10 cellular contexts compared by ENCODE assay signal in the genomic region with DNA sequence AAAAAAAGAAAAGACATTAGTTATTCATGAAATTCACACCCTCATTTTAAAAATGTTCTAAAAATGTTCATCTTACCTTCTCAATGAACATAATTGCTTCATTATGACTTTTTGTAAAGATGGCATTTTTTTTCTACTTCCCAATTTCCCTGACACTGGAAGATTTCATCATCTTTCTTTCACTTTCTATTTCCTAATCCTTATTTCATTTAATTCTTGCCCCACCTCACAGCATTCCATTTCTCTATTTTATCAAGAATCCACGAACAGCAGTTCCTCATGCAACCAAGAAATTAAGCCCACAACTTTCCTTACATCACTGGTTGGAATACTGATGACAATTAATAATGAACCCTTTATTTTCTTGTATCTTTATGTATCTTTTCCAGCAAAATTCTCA. TPM values are rescaled to one million over a fixed set of nuclear protein-coding genes. Genes with fewer than 3 reads are reported as not detected.
DNase-seq lines count a peak whose midpoint lies in the region; ATAC-seq, FAIRE-seq and TF ChIP-seq lines count a peak whose summit lies in the region.
"Had no signal": no experiment of that assay in that cellular context is flagged by ENCODE, and none has a peak within 500 bp of the region (broad histone marks: within the 10 kb centered on the region; RNA-seq: fewer than 3 reads in every experiment).

No MANE protein-coding gene starts in this region.

- peaks cover 5% of the 10 kb centered on the region for H3K27me3 Mint-ChIP-seq in GM23338 (ENCODE audit: insufficient read depth, low read depth, poor library complexity)
- H3K27me3 Mint-ChIP-seq in activated naive CD8-positive, alpha-beta T cell, result no peaks in the 10 kb centered on the region

- no peak overlapping the region for H3K4me2 ChIP-seq in GM23338

- DNase-seq in GM23338 (ENCODE audit: low spot score) (no peak), right lobe of liver (no peak), NCI-H2196 treated with DMSO at 0.1 percent for 48 hours (lab: John Stamatoyannopoulos, UW; ENCODE audit: unreplicated experiment) (no peak), RPMI8226 (no peak), AG08396 (ENCODE audit: low spot score) (no peak)
- DNase-seq: aorta had no signal

- H3K27ac Mint-ChIP-seq in GM23338, result no peak overlapping the region; the same call in 1 of the 2 replicates
- peak overlapping the region; percentile 88 for H3K27ac Mint-ChIP-seq in activated naive CD8-positive, alpha-beta T cell

- peak; percentile 27 for FAIRE-seq in A204.1 (lab: Jason Lieb, UNC)

- H3K4me1 ChIP-seq in GM23338 (ENCODE audit: insufficient read depth), result peaks cover 15% of the 10 kb centered on the region
- peaks cover 0 to 27% (median 10%) of the 10 kb centered on the region in 4 donors for H3K4me1 ChIP-seq in right lobe of liver

- no peak for ATAC-seq in GM23338
- no peak for ATAC-seq in right lobe of liver
- ATAC-seq in GM21786 (IDR thresholded peaks at IDR 0.05; ENCODE audit: unreplicated experiment), result no peak

- H3K4me3 Mint-ChIP-seq in GM23338, result peak overlapping the region; percentile 87
- H3K4me3 Mint-ChIP-seq in activated naive CD8-positive, alpha-beta T cell, result peak overlapping the region; percentile 90

- H3K27me3 ChIP-seq in GM23338 (ENCODE audit: insufficient read depth), result no peaks in the 10 kb centered on the region
- H3K27me3 ChIP-seq in right lobe of liver, result no peaks in the 10 kb centered on the region
- H3K27me3 ChIP-seq: SJSA1 had no signal

- TF ChIP-seq POLR2A in right lobe of liver (IDR thresholded peaks at IDR 0.05), result no peak

- H3K79me2 ChIP-seq in GM23338 (replicated peaks; ENCODE audit: insufficient read depth), result peaks cover 21% of the 10 kb centered on the region

- H3F3A ChIP-seq in GM23338 (replicated peaks; ENCODE audit: low read depth), result no peaks in the 10 kb centered on the region

- H3K4me3 ChIP-seq in GM23338 (no peak overlapping the region), right lobe of liver (peak overlapping the region in 1 of 3 donors; percentile 78)

- no peak overlapping the region for H2AFZ ChIP-seq in GM23338

- H3K4me1 Mint-ChIP-seq in GM23338, result peaks cover 16% of the 10 kb centered on the region
- peaks cover 54% of the 10 kb centered on the region for H3K4me1 Mint-ChIP-seq in activated naive CD8-positive, alpha-beta T cell (ENCODE audit: low read depth)

- WGBS in right lobe of liver (ENCODE audit: insufficient coverage, low coverage, low lambda C conversion rate, missing lambda C conversion rate), result 0% methylated on average over 1 of the region's 1 CpG

- H3K36me3 ChIP-seq in GM23338 (ENCODE audit: insufficient read depth) (peaks cover 34% of the 10 kb centered on the region), right lobe of liver (peaks cover 0 to 48% (median 8%) of the 10 kb centered on the region in 4 donors)

- TF ChIP-seq CTCF in GM23338 (conservative IDR thresholded peaks at IDR 0.05; ENCODE audit: low read depth in 2 of 2), result no peak
- no peak for TF ChIP-seq CTCF in right lobe of liver (IDR thresholded peaks at IDR 0.05)

- H3K9me3 Mint-ChIP-seq in GM23338, result no peaks in the 10 kb centered on the region
- no peaks in the 10 kb centered on the region for H3K9me3 Mint-ChIP-seq in activated naive CD8-positive, alpha-beta T cell (ENCODE audit: low read depth)

- H3K27ac ChIP-seq in GM23338 (ENCODE audit: low read depth) (no peak overlapping the region), right lobe of liver (peak overlapping the region; percentile 95 to 98 (median 98))

- peaks cover 30% of the 10 kb centered on the region for H3K36me3 Mint-ChIP-seq in GM23338 (ENCODE audit: low read depth)
- peaks cover 4% of the 10 kb centered on the region for H3K36me3 Mint-ChIP-seq in activated naive CD8-positive, alpha-beta T cell

- intact Hi-C loops in right lobe of liver (cut with DNase I), result loop anchor here in 1 of 2 donors (10.0 kb wide), 1 partner anchor 52 kb away; a partner anchor contains a TSS

- no peaks in the 10 kb centered on the region for H3K9me2 ChIP-seq in GM23338 (ENCODE audit: insufficient read depth)

- 0 out of 2 replicates have a peak, but pooled peaks cover 5% of the 10 kb centered on the region for H4K20me1 ChIP-seq in GM23338 (replicated peaks; ENCODE audit: insufficient read depth)

- no peaks in the 10 kb centered on the region for H3K9me3 ChIP-seq in right lobe of liver
- H3K9me3 ChIP-seq: SJSA1 had no signal

TF ChIP-seq in GM23338, 12 proteins besides CTCF, POLR2A, EP300 and RAD21:
- TF ChIP-seq NANOG (IDR thresholded peaks at IDR 0.05; ENCODE audit: borderline replicate concordance) (no peak), EZH2phosphoT487 (IDR thresholded peaks at IDR 0.05; ENCODE audit: unreplicated experiment) (no peak), ZNF114 (CRISPR knock-in tag; IDR thresholded peaks at IDR 0.05) (no peak)

RNA-seq across cellular contexts. Expression of a gene that starts 1.9 kb away (rescaled TPM):
- 19.6 and 20.8 TPM in 2 replicates for total RNA-seq in GM23338 (2014; rRNA removed; shearing (Covaris generic))
- 12.3 and 12.9 TPM in 2 replicates for polyA plus RNA-seq in GM23338 (2016; fragmentation: Nextera tagmentation; extraction: Ambion mirVana)
- 10 to 100 TPM; 13.8 to 27.6 (median 21.1) TPM for total RNA-seq in right lobe of liver

RNA-seq across cellular contexts. Expression of a gene that starts 46.7 kb away (rescaled TPM):
- total RNA-seq in GM23338 (2014; rRNA removed; shearing (Covaris generic)), result not detected in 2 replicates
- polyA plus RNA-seq in GM23338 (2016; fragmentation: Nextera tagmentation; extraction: Ambion mirVana), result not detected in 2 replicates
- not detected for total RNA-seq in right lobe of liver
- total RNA-seq: aorta, SJSA1 had no signal
- polyA plus RNA-seq: aorta had no signal

RNA-seq across cellular contexts. Expression of a gene that starts 51.4 kb away (rescaled TPM):
- total RNA-seq in GM23338 (2014; rRNA removed; shearing (Covaris generic)), result 35.7 and 39.3 TPM in 2 replicates
- polyA plus RNA-seq in GM23338 (2016; fragmentation: Nextera tagmentation; extraction: Ambion mirVana), result 11.0 and 13.1 TPM in 2 replicates
- 10 to 100 TPM; 44.9 to 65.4 (median 52.4) TPM for total RNA-seq in right lobe of liver
